ENCODE assay signal across 13 cellular contexts in the genomic region with DNA sequence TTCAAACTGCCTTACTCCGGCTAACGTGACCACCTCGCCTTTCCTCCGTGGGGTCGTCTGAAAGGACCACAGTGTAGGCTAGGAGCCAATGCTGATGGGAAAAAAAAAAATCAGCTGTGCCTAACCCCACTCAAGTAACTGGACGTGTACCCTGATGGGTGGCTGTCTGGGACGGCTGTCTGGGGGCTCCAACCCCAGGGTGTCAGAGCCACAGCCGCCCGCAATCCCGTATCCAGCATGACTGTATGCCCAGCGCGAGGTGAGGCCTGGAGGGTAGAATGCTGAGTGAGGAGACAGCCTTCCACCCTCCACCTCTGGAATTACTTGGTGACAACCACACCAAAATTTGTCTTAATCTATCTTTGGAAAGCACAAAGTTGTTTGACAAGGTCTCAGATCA. TPM values are rescaled to one million over a fixed set of nuclear protein-coding genes. Genes with fewer than 3 reads are reported as not detected.
A peak's percentile ranks its signal among the peaks of the same experiment; 100 is the strongest.
DNase-seq lines count a peak whose midpoint lies in the region; ATAC-seq, FAIRE-seq and TF ChIP-seq lines count a peak whose summit lies in the region.
"Had no signal": no experiment of that assay in that cellular context is flagged by ENCODE, and none has a peak within 500 bp of the region (broad histone marks: within the 10 kb centered on the region; RNA-seq: fewer than 3 reads in every experiment).

No MANE protein-coding gene starts in this region.

- peaks cover 47% of the 10 kb centered on the region for H3K36me3 Mint-ChIP-seq in activated naive CD4-positive, alpha-beta T cell treated with anti-CD3 and anti-CD28 coated beads, Interleukin-2, amount 10 ng/mL, durations not matched to agents 7 days and 5 days
- peaks cover 60% of the 10 kb centered on the region for H3K36me3 Mint-ChIP-seq in activated T-helper 2 cell treated with anti-CD3 and anti-CD28 coated beads, Interferon-gamma antibody, Interleukin-2, Interleukin-4, amounts not matched to agents 10 μg/mL and 5 μg/mL and 100 μg/mL, durations not matched to agents 14 hours and 24 hours and 36 hours (ENCODE audit: low read depth)

- no peaks in the 10 kb centered on the region for H3K9me3 ChIP-seq in kidney (ENCODE audit: control insufficient read depth in 1 of 2, low read length in 2 of 2)
- no peaks in the 10 kb centered on the region for H3K9me3 ChIP-seq in stomach
- no peaks in the 10 kb centered on the region for H3K9me3 ChIP-seq in testis
- no peaks in the 10 kb centered on the region for H3K9me3 ChIP-seq in suprapubic skin

- TF ChIP-seq EP300 in stomach (IDR thresholded peaks at IDR 0.05) = no peak
- TF ChIP-seq EP300 in suprapubic skin (IDR thresholded peaks at IDR 0.05) = no peak

- intact Hi-C loops in activated T-helper 2 cell treated with anti-CD3 and anti-CD28 coated beads, Interferon-gamma antibody, Interleukin-2, Interleukin-4, amounts not matched to agents 10 μg/mL and 5 μg/mL and 100 μg/mL, durations not matched to agents 14 hours and 24 hours and 36 hours (cut with micrococcal nuclease) = no loop called here
- intact Hi-C loops in kidney (cut with DNase I) = no loop called here
- intact Hi-C loops in stomach (cut with DNase I; ENCODE audit: low total_unique reads) = no loop called here
- intact Hi-C loops in testis (cut with DNase I; ENCODE audit: low total_unique reads) = no loop called here

- no peaks in the 10 kb centered on the region for H3K27me3 ChIP-seq in stomach
- H3K27me3 ChIP-seq in testis = no peaks in the 10 kb centered on the region
- H3K27me3 ChIP-seq in suprapubic skin = no peaks in the 10 kb centered on the region
- H3K27me3 ChIP-seq: dorsolateral prefrontal cortex had no signal

- TF ChIP-seq CTCF in kidney (IDR thresholded peaks at IDR 0.05; ENCODE audit: borderline replicate concordance, extremely low read depth, insufficient read depth) (no peak), stomach (IDR thresholded peaks at IDR 0.05) (no peak), testis (IDR thresholded peaks at IDR 0.05) (no peak), suprapubic skin (IDR thresholded peaks at IDR 0.05) (no peak)

- FAIRE-seq in kidney (lab: Jason Lieb, UNC) = no peak

- no peak for ATAC-seq in HG03460 (IDR thresholded peaks at IDR 0.05; ENCODE audit: unreplicated experiment)

- DNase-seq in activated naive CD4-positive, alpha-beta T cell treated with anti-CD3 and anti-CD28 coated beads, Interleukin-2, amount 10 ng/mL, durations not matched to agents 7 days and 5 days = no peak
- no peak for DNase-seq in activated naive CD4-positive, alpha-beta T cell treated with anti-CD3 and anti-CD28 coated beads, Interleukin-2, amount 50 U/mL, for 16 hours
- DNase-seq in activated T-helper 2 cell treated with anti-CD3 and anti-CD28 coated beads, Interferon-gamma antibody, Interleukin-2, Interleukin-4, amounts not matched to agents 10 μg/mL and 5 μg/mL and 100 μg/mL, durations not matched to agents 14 hours and 24 hours and 36 hours (ENCODE audit: low spot score) = no peak
- DNase-seq in kidney (peak; percentile 56), stomach (no peak), testis (no peak), suprapubic skin (ENCODE audit: low spot score in 2 of 2) (no peak)
- DNase-seq: dorsolateral prefrontal cortex, hypothalamus, mesenchymal stem cell, NCI-H1092 treated with DMSO at 0.1 percent for 48 hours, NCI-H748 treated with DMSO at 0.1 percent for 48 hours had no signal

- H3K4me1 ChIP-seq in kidney (ENCODE audit: control insufficient read depth in 1 of 2, insufficient read depth in 1 of 2, low read depth in 1 of 2, low read length in 2 of 2) (peaks cover 46 to 50% of the 10 kb centered on the region in 2 donors), stomach (peaks cover 79 to 88% (median 86%) of the 10 kb centered on the region in 4 donors), testis (peaks cover 49% of the 10 kb centered on the region), suprapubic skin (peaks cover 76% of the 10 kb centered on the region)

- no peaks in the 10 kb centered on the region for H3K9me3 Mint-ChIP-seq in activated naive CD4-positive, alpha-beta T cell treated with anti-CD3 and anti-CD28 coated beads, Interleukin-2, amount 10 ng/mL, durations not matched to agents 7 days and 5 days
- H3K9me3 Mint-ChIP-seq in activated T-helper 2 cell treated with anti-CD3 and anti-CD28 coated beads, Interferon-gamma antibody, Interleukin-2, Interleukin-4, amounts not matched to agents 10 μg/mL and 5 μg/mL and 100 μg/mL, durations not matched to agents 14 hours and 24 hours and 36 hours = no peaks in the 10 kb centered on the region

- H3K4me3 ChIP-seq in kidney (ENCODE audit: low read length in 2 of 2) = peak overlapping the region in 1 of 2 donors; percentile 26
- H3K4me3 ChIP-seq in stomach = peak overlapping the region in 2 of 4 donors; percentile 63 to 75
- no peak overlapping the region for H3K4me3 ChIP-seq in testis
- no peak overlapping the region for H3K4me3 ChIP-seq in suprapubic skin

- peaks cover 61% of the 10 kb centered on the region for H3K4me1 Mint-ChIP-seq in activated naive CD4-positive, alpha-beta T cell treated with anti-CD3 and anti-CD28 coated beads, Interleukin-2, amount 10 ng/mL, durations not matched to agents 7 days and 5 days
- H3K4me1 Mint-ChIP-seq in activated T-helper 2 cell treated with anti-CD3 and anti-CD28 coated beads, Interferon-gamma antibody, Interleukin-2, Interleukin-4, amounts not matched to agents 10 μg/mL and 5 μg/mL and 100 μg/mL, durations not matched to agents 14 hours and 24 hours and 36 hours (ENCODE audit: low read depth) = peaks cover 42% of the 10 kb centered on the region

- H3K27ac Mint-ChIP-seq in activated naive CD4-positive, alpha-beta T cell treated with anti-CD3 and anti-CD28 coated beads, Interleukin-2, amount 10 ng/mL, durations not matched to agents 7 days and 5 days = peak overlapping the region; percentile 64
- H3K27ac Mint-ChIP-seq in activated T-helper 2 cell treated with anti-CD3 and anti-CD28 coated beads, Interferon-gamma antibody, Interleukin-2, Interleukin-4, amounts not matched to agents 10 μg/mL and 5 μg/mL and 100 μg/mL, durations not matched to agents 14 hours and 24 hours and 36 hours = peak overlapping the region; percentile 52

- H3K27me3 Mint-ChIP-seq in activated naive CD4-positive, alpha-beta T cell treated with anti-CD3 and anti-CD28 coated beads, Interleukin-2, amount 10 ng/mL, durations not matched to agents 7 days and 5 days = peaks cover 16% of the 10 kb centered on the region
- H3K27me3 Mint-ChIP-seq in activated T-helper 2 cell treated with anti-CD3 and anti-CD28 coated beads, Interferon-gamma antibody, Interleukin-2, Interleukin-4, amounts not matched to agents 10 μg/mL and 5 μg/mL and 100 μg/mL, durations not matched to agents 14 hours and 24 hours and 36 hours (ENCODE audit: low read depth) = no peaks in the 10 kb centered on the region

- CTCF ChIA-PET in activated naive CD4-positive, alpha-beta T cell treated with anti-CD3 and anti-CD28 coated beads, Interleukin-2, amount 10 ng/mL, durations not matched to agents 7 days and 5 days (lab: Charles Lee) = interaction anchor here (1.0 kb wide), 1 partner anchor 51 kb away, joined by 4 read pairs; no protein-coding TSS in a partner anchor

- TF ChIP-seq POLR2A in stomach (IDR thresholded peaks at IDR 0.05) (no peak), testis (IDR thresholded peaks at IDR 0.05) (no peak), suprapubic skin (IDR thresholded peaks at IDR 0.05) (no peak)

- peak overlapping the region; percentile 22 for H3K4me3 Mint-ChIP-seq in activated naive CD4-positive, alpha-beta T cell treated with anti-CD3 and anti-CD28 coated beads, Interleukin-2, amount 10 ng/mL, durations not matched to agents 7 days and 5 days
- peak overlapping the region; percentile 26 for H3K4me3 Mint-ChIP-seq in activated T-helper 2 cell treated with anti-CD3 and anti-CD28 coated beads, Interferon-gamma antibody, Interleukin-2, Interleukin-4, amounts not matched to agents 10 μg/mL and 5 μg/mL and 100 μg/mL, durations not matched to agents 14 hours and 24 hours and 36 hours (ENCODE audit: low read depth)

- peaks cover 2 to 12% of the 10 kb centered on the region in 2 donors for H3K36me3 ChIP-seq in kidney (ENCODE audit: control insufficient read depth in 1 of 2, insufficient read depth in 2 of 2, low read length in 2 of 2)
- H3K36me3 ChIP-seq in stomach = peaks cover 15 to 40% (median 31%) of the 10 kb centered on the region in 4 donors
- H3K36me3 ChIP-seq in testis (ENCODE audit: low read depth, missing control alignments) = no peaks in the 10 kb centered on the region
- peaks cover 30% of the 10 kb centered on the region for H3K36me3 ChIP-seq in suprapubic skin

- no peak overlapping the region for H3K9ac ChIP-seq in kidney (ENCODE audit: low read length in 2 of 2)

- peak overlapping the region in 1 of 2 donors; percentile 19 for H3K27ac ChIP-seq in kidney (ENCODE audit: low read depth in 2 of 2, low read length in 2 of 2)
- H3K27ac ChIP-seq in stomach = peak overlapping the region; percentile 1 to 100 (median 98)
- peak overlapping the region in 1 of 2 donors; percentile 47 for H3K27ac ChIP-seq in testis
- no peak overlapping the region for H3K27ac ChIP-seq in suprapubic skin

- WGBS in stomach, 5 donors = 70 to 79% (median 74%) methylated on average over 12 of the region's 12 CpGs
- WGBS in testis, 2 donors = 73 to 87% methylated on average over 10 to 12 of the region's 12 CpGs
- WGBS in suprapubic skin = 82% methylated on average over 12 of the region's 12 CpGs

RNA-seq across cellular contexts. Expression of a gene that starts 2.8 kb away (rescaled TPM):
- total RNA-seq in activated T-helper 2 cell treated with anti-CD3 and anti-CD28 coated beads, Interferon-gamma antibody, Interleukin-2, Interleukin-4, amounts not matched to agents 10 μg/mL and 5 μg/mL and 100 μg/mL, durations not matched to agents 14 hours and 24 hours and 36 hours = 139 and 151 TPM in 2 replicates
- total RNA-seq in kidney = 160 TPM
- polyA plus RNA-seq in kidney (ENCODE audit: insufficient read depth, low read depth, low replicate concordance) = 69.7 TPM
- total RNA-seq in stomach = 100 to 1,000 TPM in 4 of 5 donors, 10 to 100 TPM in 1; 58.0 to 180 (median 140) TPM
- polyA plus RNA-seq in stomach = 10 to 100 TPM; 55.9 to 66.7 (median 65.4) TPM
- total RNA-seq in testis = 100 to 1,000 TPM; 137 to 179 TPM
- polyA plus RNA-seq in testis (ENCODE audit: insufficient read depth, low read depth, low replicate concordance) = 178 TPM
- 100 to 1,000 TPM in 1 of 4 donors, 10 to 100 TPM in 3; 52.3 to 142 (median 58.8) TPM for total RNA-seq in suprapubic skin

RNA-seq across cellular contexts. Expression of a gene that starts 41.8 kb away (rescaled TPM):
- total RNA-seq in activated T-helper 2 cell treated with anti-CD3 and anti-CD28 coated beads, Interferon-gamma antibody, Interleukin-2, Interleukin-4, amounts not matched to agents 10 μg/mL and 5 μg/mL and 100 μg/mL, durations not matched to agents 14 hours and 24 hours and 36 hours = 187 and 200 TPM in 2 replicates
- total RNA-seq in kidney = 85.7 TPM
- polyA plus RNA-seq in kidney (ENCODE audit: insufficient read depth, low read depth, low replicate concordance) = 28.8 TPM
- total RNA-seq in stomach = 10 to 100 TPM; 29.2 to 87.9 (median 53.3) TPM
- 10 to 100 TPM in 2 of 3 donors, 1 to 10 TPM in 1; 4.9 to 39.8 (median 20.4) TPM for polyA plus RNA-seq in stomach
- total RNA-seq in testis = 10 to 100 TPM; 67.7 to 71.4 TPM
- 70.6 TPM for polyA plus RNA-seq in testis (ENCODE audit: insufficient read depth, low read depth, low replicate concordance)
- 1 to 10 TPM; 3.6 to 7.6 (median 4.5) TPM for total RNA-seq in suprapubic skin

RNA-seq across cellular contexts. Expression of a gene that starts 46.8 kb away (rescaled TPM):
- total RNA-seq in activated T-helper 2 cell treated with anti-CD3 and anti-CD28 coated beads, Interferon-gamma antibody, Interleukin-2, Interleukin-4, amounts not matched to agents 10 μg/mL and 5 μg/mL and 100 μg/mL, durations not matched to agents 14 hours and 24 hours and 36 hours = 345 and 351 TPM in 2 replicates
- total RNA-seq in kidney (9.2 TPM), stomach (1 to 10 TPM in 2 of 5 donors, not detected in 3; 2.0 to 4.3 TPM), testis (1 to 10 TPM in 1 of 2 donors, under 1 TPM in 1; 0.55 to 2.3 TPM), suprapubic skin (1 to 10 TPM in 3 of 4 donors, under 1 TPM in 1; 0.29 to 4.4 (median 1.6) TPM)
- polyA plus RNA-seq in kidney (ENCODE audit: insufficient read depth, low read depth, low replicate concordance) (1.0 TPM), stomach (1 to 10 TPM; 2.1 to 8.6 (median 3.7) TPM), testis (ENCODE audit: insufficient read depth, low read depth, low replicate concordance) (3.0 TPM)

RNA-seq across cellular contexts. Expression of a gene that starts 58.0 kb away (rescaled TPM):
- total RNA-seq in activated T-helper 2 cell treated with anti-CD3 and anti-CD28 coated beads, Interferon-gamma antibody, Interleukin-2, Interleukin-4, amounts not matched to agents 10 μg/mL and 5 μg/mL and 100 μg/mL, durations not matched to agents 14 hours and 24 hours and 36 hours = 51.7 and 53.1 TPM in 2 replicates
- total RNA-seq in kidney (79.4 TPM), stomach (100 to 1,000 TPM in 1 of 5 donors, 10 to 100 TPM in 4; 43.9 to 166 (median 90.6) TPM), testis (100 to 1,000 TPM in 1 of 2 donors, 10 to 100 TPM in 1; 71.8 to 111 TPM), suprapubic skin (10 to 100 TPM; 16.1 to 29.8 (median 20.3) TPM)
- polyA plus RNA-seq in kidney (ENCODE audit: insufficient read depth, low read depth, low replicate concordance) (46.7 TPM), stomach (10 to 100 TPM; 50.9 to 75.5 (median 72.5) TPM), testis (ENCODE audit: insufficient read depth, low read depth, low replicate concordance) (61.3 TPM)

Comparison
In these comparisons a context has a peak if more than half of its experiments do, and no peak if none do; other contexts are left out.
1. RNA of a gene that starts 46.8 kb away (total RNA-seq): 345 to 351 TPM in activated T-helper 2 cell treated with anti-CD3 and anti-CD28 coated beads, Interferon-gamma antibody, Interleukin-2, Interleukin-4, amounts not matched to agents 10 μg/mL and 5 μg/mL and 100 μg/mL, durations not matched to agents 14 hours and 24 hours and 36 hours; 9.2 TPM in kidney (single experiment), 0.55 to 2.3 TPM in testis, 0.29 to 4.4 TPM in suprapubic skin and 2.0 to 4.3 TPM in stomach; every median in the first group is over 10 times any median in the second.